In genomic region chr6:79949235-79949634, GRCh38 we compare ENCODE assay signal across 8 cellular contexts. TPM values are rescaled to one million over a fixed set of nuclear protein-coding genes. Genes with fewer than 3 reads are reported as not detected.
DNase-seq lines count a peak whose midpoint lies in the region; ATAC-seq, FAIRE-seq and TF ChIP-seq lines count a peak whose summit lies in the region.

No MANE protein-coding gene starts in this region.

- H3K4me3 ChIP-seq in HFF-Myc (replicated peaks; ENCODE audit: low read depth, low read length) (no peak overlapping the region), SU-DHL-6 (ENCODE audit: insufficient read depth, low read length, poor library complexity, severe bottlenecking) (no peak overlapping the region), lung (no peak overlapping the region), upper lobe of left lung (no peak overlapping the region)

- peaks cover 15% of the 10 kb centered on the region for H3F3A ChIP-seq in SU-DHL-6 (ENCODE audit: insufficient read depth)

- H3K9me3 ChIP-seq in SU-DHL-6 (ENCODE audit: insufficient read depth, low read length) = no peaks in the 10 kb centered on the region
- H3K9me3 ChIP-seq in lung (ENCODE audit: control insufficient read depth in 2 of 2, insufficient read depth in 1 of 2, low read length in 1 of 2) = no peaks in the 10 kb centered on the region
- no peaks in the 10 kb centered on the region for H3K9me3 ChIP-seq in upper lobe of left lung

- no peak overlapping the region for H3K9ac ChIP-seq in SU-DHL-6 (ENCODE audit: low read length)

- TF ChIP-seq EP300 in upper lobe of left lung (IDR thresholded peaks at IDR 0.05) = no peak

- peak; percentile 73 for TF ChIP-seq CTCF in HFF-Myc (IDR thresholded peaks at IDR 0.05; ENCODE audit: low read depth, low read length, missing control alignments)
- peak; percentile 67 for TF ChIP-seq CTCF in SU-DHL-6 (IDR thresholded peaks at IDR 0.05; ENCODE audit: insufficient read depth, low read length, poor library complexity, severe bottlenecking)
- peak; percentile 21 for TF ChIP-seq CTCF in lung (IDR thresholded peaks at IDR 0.05; ENCODE audit: control extremely low read depth, extremely low read depth)
- peak in 4 of 6 experiments; percentile 27 to 50 (median 46) for TF ChIP-seq CTCF in upper lobe of left lung (IDR thresholded peaks at IDR 0.05)

- no peaks in the 10 kb centered on the region for H3K27me3 ChIP-seq in SU-DHL-6 (ENCODE audit: low read length)
- no peaks in the 10 kb centered on the region for H3K27me3 ChIP-seq in lung (ENCODE audit: control insufficient read depth, insufficient read depth)
- peaks cover 0 to 23% (median 10%) of the 10 kb centered on the region in 4 donors for H3K27me3 ChIP-seq in upper lobe of left lung

- WGBS in lung, 2 donors = 14 to 18% methylated on average over 6 of the region's 6 CpGs
- WGBS in upper lobe of left lung, 2 donors = 15 to 19% methylated on average over 6 of the region's 6 CpGs

- no peaks in the 10 kb centered on the region for H4K20me1 ChIP-seq in SU-DHL-6 (ENCODE audit: low read depth, low read length)

- peak overlapping the region; percentile 70 for H3K4me2 ChIP-seq in SU-DHL-6 (ENCODE audit: low read depth, low read length, poor library complexity, severe bottlenecking)

- no peak for ATAC-seq in lung (ENCODE audit: insufficient read depth, low FRiP score)
- peak in 1 of 2 donors; percentile 42 for ATAC-seq in upper lobe of left lung (ENCODE audit: low FRiP score in 2 of 2)

- no peak overlapping the region for H3K27ac ChIP-seq in SU-DHL-6 (ENCODE audit: low read depth, low read length)
- H3K27ac ChIP-seq in lung (ENCODE audit: low read depth in 1 of 2, low read length in 1 of 2) = no peak overlapping the region
- no peak overlapping the region for H3K27ac ChIP-seq in upper lobe of left lung

- H2AFZ ChIP-seq in SU-DHL-6 (ENCODE audit: low read depth, low read length, severe bottlenecking) = peak overlapping the region; percentile 98

- H3K36me3 ChIP-seq in SU-DHL-6 (ENCODE audit: low read length) (no peaks in the 10 kb centered on the region), lung (ENCODE audit: control insufficient read depth in 2 of 2, insufficient read depth in 2 of 2, low read length in 2 of 2) (no peaks in the 10 kb centered on the region), upper lobe of left lung (no peaks in the 10 kb centered on the region)

- DNase-seq in GDM1 (lab: John Stamatoyannopoulos, UW) = peak; percentile 46
- no peak for DNase-seq in HFF-Myc (ENCODE audit: extremely low read depth, low read depth)
- peak; percentile 39 for DNase-seq in NCI-H1048 (lab: John Stamatoyannopoulos, UW)
- DNase-seq in central memory CD4-positive, alpha-beta T cell = peak; percentile 56
- DNase-seq in lung (ENCODE audit: low spot score) = no peak
- peak in 1 of 2 donors; percentile 63 for DNase-seq in upper lobe of left lung

- no peaks in the 10 kb centered on the region for H3K79me2 ChIP-seq in SU-DHL-6 (ENCODE audit: insufficient read depth, low read length)

- no peak for TF ChIP-seq POLR2A in upper lobe of left lung (IDR thresholded peaks at IDR 0.05)

- H3K4me1 ChIP-seq in lung (ENCODE audit: control insufficient read depth in 2 of 2, insufficient read depth in 2 of 2, low read length in 2 of 2) = peaks cover 0 to 5% of the 10 kb centered on the region in 2 donors
- peaks cover 13 to 20% (median 15%) of the 10 kb centered on the region in 4 donors for H3K4me1 ChIP-seq in upper lobe of left lung

- H3K9me2 ChIP-seq in SU-DHL-6 (replicated peaks; ENCODE audit: insufficient read depth, low read length) = no peaks in the 10 kb centered on the region

- FAIRE-seq in A204.1 (lab: Jason Lieb, UNC) = peak; percentile 76

RNA-seq across cellular contexts. Expression of gene ELOVL4, which starts 1.9 kb away (rescaled TPM):
- total RNA-seq in lung = 1 to 10 TPM in 1 of 2 donors, under 1 TPM in 1; 0.28 to 1.4 TPM
- under 1 TPM; 0.22 to 0.24 TPM for polyA plus RNA-seq in lung
- under 1 TPM in 3 of 6 donors, not detected in 3; 0.17 to 0.49 (median 0.37) TPM for total RNA-seq in upper lobe of left lung

RNA-seq across cellular contexts. Expression of gene TTK, which starts 55.2 kb away (rescaled TPM):
- total RNA-seq in lung (1 to 10 TPM; 1.0 to 3.7 TPM), upper lobe of left lung (1 to 10 TPM in 2 of 6 donors, under 1 TPM in 2, not detected in 2; 0.91 to 2.3 (median 1.4) TPM)
- 1 to 10 TPM in 1 of 2 donors, under 1 TPM in 1; 0.69 to 1.1 TPM for polyA plus RNA-seq in lung

Comparison
In these comparisons a context has a peak if more than half of its experiments do, and no peak if none do; other contexts are left out.
1. DNase-seq: peak in GDM1 (single experiment), NCI-H1048 (single experiment) and central memory CD4-positive, alpha-beta T cell (single experiment); none in HFF-Myc (single experiment) and lung (single experiment).
2. CTCF ChIP-seq: peak in every context shown above with its lines; median percentile 73 in HFF-Myc; 67 in SU-DHL-6; 46 in upper lobe of left lung; 21 in lung.